In the genomic region with DNA sequence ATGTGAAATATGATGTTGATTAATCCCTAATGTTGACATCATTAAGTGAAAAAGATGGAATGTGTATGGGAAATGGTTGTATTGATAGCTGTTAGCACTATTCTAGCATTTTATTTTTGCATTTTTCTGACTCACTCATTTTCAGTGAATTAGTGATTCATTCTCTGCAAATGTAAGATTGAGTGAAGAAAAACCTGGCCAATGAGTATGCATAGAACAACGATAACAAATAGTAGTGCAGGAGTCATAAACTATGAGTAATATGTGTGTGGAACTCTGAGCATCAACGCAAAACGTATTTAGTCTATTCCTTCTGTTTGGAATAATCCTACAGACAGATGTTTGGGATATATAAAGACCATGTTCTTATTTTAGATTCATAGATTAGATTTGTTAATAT, we compare ENCODE assay signal across 16 cellular contexts.
DNase-seq lines count a peak whose midpoint lies in the region; ATAC-seq and TF ChIP-seq lines count a peak whose summit lies in the region.
"Had no signal": no experiment of that assay in that cellular context is flagged by ENCODE, and none has a peak within 500 bp of the region (broad histone marks: within the 10 kb centered on the region; RNA-seq: fewer than 3 reads in every experiment).

No MANE protein-coding gene starts in this region.

- DNase-seq in GM23248 (peak; percentile 91), adipocyte (ENCODE audit: low read depth) (peak; percentile 54), fibroblast of mammary gland (ENCODE audit: low read depth) (peak; percentile 88), MM.1S (no peak), psoas muscle (no peak), islet precursor cell (no peak)
- DNase-seq: activated CD4-positive, alpha-beta T cell treated with anti-CD3 and anti-CD28 coated beads for 4 hours; activated T-cell treated with anti-CD3 and anti-CD28 coated beads, Interleukin-2, amount 50 U/mL, for 1 hour; left colon; NCI-H1048; sigmoid colon; stimulated activated CD4-positive, alpha-beta T cell treated with anti-CD3 and anti-CD28 coated beads, Interleukin-4, amount 100 ng/mL, for 4 hours; T-helper 9 cell; thyroid gland had no signal

- H3K9ac ChIP-seq in GM23248: no peak overlapping the region
- H3K9ac ChIP-seq in adipocyte (ENCODE audit: low read length): no peak overlapping the region
- no peak overlapping the region for H3K9ac ChIP-seq in MM.1S (ENCODE audit: low read length)

- H3F3A ChIP-seq in GM23248 (ENCODE audit: insufficient read depth) (peaks cover 44% of the 10 kb centered on the region), MM.1S (ENCODE audit: insufficient read depth, low read length) (no peaks in the 10 kb centered on the region)

- H3K27me3 ChIP-seq in GM23248 (replicated peaks; ENCODE audit: insufficient read depth): no peaks in the 10 kb centered on the region
- H3K27me3 ChIP-seq in adipocyte (replicated peaks; ENCODE audit: control insufficient read depth, insufficient read depth, low read length): no peaks in the 10 kb centered on the region
- H3K27me3 ChIP-seq in MM.1S (replicated peaks; ENCODE audit: insufficient read depth, low read length): no peaks in the 10 kb centered on the region
- H3K27me3 ChIP-seq in psoas muscle (ENCODE audit: insufficient read depth in 3 of 3, low read length in 2 of 3): no peaks in the 10 kb centered on the region
- H3K27me3 ChIP-seq: sigmoid colon, thyroid gland had no signal

- WGBS in GM23248 (ENCODE audit: low coverage in 1 of 2, low lambda C conversion rate in 2 of 2, missing lambda C conversion rate in 2 of 2), 2 experiments: 1% methylated on average over 3 of the region's 3 CpGs
- 78 to 83% (median 80%) methylated on average over 3 of the region's 3 CpGs for WGBS in psoas muscle, 3 donors

- H2AFZ ChIP-seq in GM23248 (no peak overlapping the region), MM.1S (ENCODE audit: low read length) (no peak overlapping the region)

- H3K27ac ChIP-seq in GM23248 (peak overlapping the region; percentile 57), MM.1S (ENCODE audit: low read length) (no peak overlapping the region), psoas muscle (no peak overlapping the region)
- H3K27ac ChIP-seq: epithelial cell of prostate, sigmoid colon, thyroid gland had no signal

- peaks cover 42% of the 10 kb centered on the region for H3K4me1 ChIP-seq in GM23248 (ENCODE audit: insufficient read depth)
- H3K4me1 ChIP-seq in adipocyte (ENCODE audit: control insufficient read depth, insufficient read depth, low read length): no peaks in the 10 kb centered on the region
- no peaks in the 10 kb centered on the region for H3K4me1 ChIP-seq in MM.1S (ENCODE audit: low read length)
- H3K4me1 ChIP-seq in psoas muscle: no peaks in the 10 kb centered on the region
- H3K4me1 ChIP-seq: sigmoid colon, thyroid gland had no signal

- H3K9me2 ChIP-seq in GM23248 (ENCODE audit: insufficient read depth) (no peaks in the 10 kb centered on the region), MM.1S (replicated peaks; ENCODE audit: insufficient read depth, low read length) (no peaks in the 10 kb centered on the region)

- H3K4me2 ChIP-seq in GM23248 (ENCODE audit: unreplicated experiment) (peak overlapping the region; percentile 38), MM.1S (ENCODE audit: low read depth, low read length) (no peak overlapping the region)

- H3K9me3 ChIP-seq in GM23248 (ENCODE audit: low read depth): no peaks in the 10 kb centered on the region
- no peaks in the 10 kb centered on the region for H3K9me3 ChIP-seq in adipocyte (ENCODE audit: control insufficient read depth, low read length)
- no peaks in the 10 kb centered on the region for H3K9me3 ChIP-seq in MM.1S (replicated peaks; ENCODE audit: insufficient read depth, low read length)
- H3K9me3 ChIP-seq in psoas muscle: no peaks in the 10 kb centered on the region
- H3K9me3 ChIP-seq: sigmoid colon, thyroid gland had no signal

- TF ChIP-seq CTCF in fibroblast of mammary gland (conservative IDR thresholded peaks at IDR 0.05; ENCODE audit: control insufficient read depth, insufficient read depth, low read depth, low read length): no peak
- no peak for TF ChIP-seq CTCF in MM.1S (IDR thresholded peaks at IDR 0.05; ENCODE audit: low read length)
- no peak for TF ChIP-seq CTCF in psoas muscle (IDR thresholded peaks at IDR 0.05)

- H3K79me2 ChIP-seq in GM23248 (ENCODE audit: insufficient read depth): no peaks in the 10 kb centered on the region
- H3K79me2 ChIP-seq in MM.1S (ENCODE audit: low read length): no peaks in the 10 kb centered on the region

- no peaks in the 10 kb centered on the region for H4K20me1 ChIP-seq in GM23248 (ENCODE audit: insufficient read depth)
- H4K20me1 ChIP-seq in MM.1S (ENCODE audit: insufficient read depth, low read length): no peaks in the 10 kb centered on the region

- intact Hi-C loops in psoas muscle (cut with DNase I): no loop called here

- in situ Hi-C loops in GM23248 (cut with MboI): no loop called here

- ATAC-seq in psoas muscle (no peak), HG03571 (IDR thresholded peaks at IDR 0.05; ENCODE audit: unreplicated experiment) (no peak)
- ATAC-seq: left colon had no signal

- H3K4me3 ChIP-seq in GM23248 (no peak overlapping the region), adipocyte (ENCODE audit: low read length) (no peak overlapping the region), fibroblast of mammary gland (ENCODE audit: control insufficient read depth, low read depth, low read length) (no peak overlapping the region), MM.1S (ENCODE audit: low read length) (no peak overlapping the region), psoas muscle (no peak overlapping the region)
- H3K4me3 ChIP-seq: sigmoid colon, thyroid gland had no signal

- H3K36me3 ChIP-seq in GM23248 (ENCODE audit: low read depth) (peaks cover 35% of the 10 kb centered on the region), adipocyte (ENCODE audit: control insufficient read depth, insufficient read depth, low read length, severe bottlenecking) (peaks cover 51% of the 10 kb centered on the region), MM.1S (replicated peaks; ENCODE audit: insufficient read depth, low read length) (no peaks in the 10 kb centered on the region), psoas muscle (ENCODE audit: insufficient read depth in 1 of 2, low read depth in 1 of 2) (no peaks in the 10 kb centered on the region)
- H3K36me3 ChIP-seq: sigmoid colon, thyroid gland had no signal

Comparison
In these comparisons a context has a peak if more than half of its experiments do, and no peak if none do; other contexts are left out.
1. DNase-seq: peak in GM23248 (single experiment), adipocyte (single experiment) and fibroblast of mammary gland (single experiment); none in MM.1S (single experiment), psoas muscle (0 of 2) and islet precursor cell (single experiment).